In genomic region chr15:101445562-101446526, GRCh38 we compare ENCODE assay signal across 8 cellular contexts. TPM values are rescaled to one million over a fixed set of nuclear protein-coding genes. Genes with fewer than 3 reads are reported as not detected.
A peak's percentile ranks its signal among the peaks of the same experiment; 100 is the strongest.
DNase-seq lines count a peak whose midpoint lies in the region; ATAC-seq and TF ChIP-seq lines count a peak whose summit lies in the region.

No MANE protein-coding gene starts in this region.

- no peaks in the 10 kb centered on the region for H3K36me3 Mint-ChIP-seq in activated T-cell treated with anti-CD3 and anti-CD28 coated beads, Interleukin-2, amount 50 U/mL, for 24 hours (ENCODE audit: low read depth)
- no peaks in the 10 kb centered on the region for H3K36me3 Mint-ChIP-seq in activated T-cell treated with anti-CD3 and anti-CD28 coated beads, Interleukin-2, amount 50 U/mL, for 4 hours (ENCODE audit: insufficient read depth)

- H3K36me3 ChIP-seq in body of pancreas (replicated peaks in 1 of 2; ENCODE audit: insufficient read depth in 1 of 2, low read depth in 2 of 2) (no peaks in the 10 kb centered on the region), upper lobe of left lung (no peaks in the 10 kb centered on the region)

- TF ChIP-seq POLR2A in body of pancreas (IDR thresholded peaks at IDR 0.05): no peak
- no peak for TF ChIP-seq POLR2A in upper lobe of left lung (IDR thresholded peaks at IDR 0.05)

- no peaks in the 10 kb centered on the region for H3K4me1 ChIP-seq in body of pancreas
- peaks cover 16 to 26% (median 23%) of the 10 kb centered on the region in 4 donors for H3K4me1 ChIP-seq in upper lobe of left lung

- H3K9me3 ChIP-seq in body of pancreas (no peaks in the 10 kb centered on the region), upper lobe of left lung (no peaks in the 10 kb centered on the region)

- peaks cover 8% of the 10 kb centered on the region for H3K4me1 Mint-ChIP-seq in activated T-cell treated with anti-CD3 and anti-CD28 coated beads, Interleukin-2, amount 50 U/mL, for 24 hours (ENCODE audit: low read depth)
- H3K4me1 Mint-ChIP-seq in activated T-cell treated with anti-CD3 and anti-CD28 coated beads, Interleukin-2, amount 50 U/mL, for 4 hours (ENCODE audit: low read depth): no peaks in the 10 kb centered on the region

- TF ChIP-seq EP300 in upper lobe of left lung (IDR thresholded peaks at IDR 0.05): peak in 2 of 4 donors; percentile 84 to 85

- peak overlapping the region; percentile 34 for H3K27ac Mint-ChIP-seq in activated T-cell treated with anti-CD3 and anti-CD28 coated beads, Interleukin-2, amount 50 U/mL, for 24 hours

- intact Hi-C loops in body of pancreas (cut with DNase I): no loop called here

- no peaks in the 10 kb centered on the region for H3K27me3 ChIP-seq in body of pancreas
- no peaks in the 10 kb centered on the region for H3K27me3 ChIP-seq in upper lobe of left lung

- WGBS in body of pancreas, 2 donors: 66 to 68% methylated on average over 20 of the region's 22 CpGs
- WGBS in upper lobe of left lung, 2 donors: 51 to 54% methylated on average over 20 to 22 of the region's 22 CpGs

- H3K27ac ChIP-seq in body of pancreas (no peak overlapping the region), upper lobe of left lung (peak overlapping the region; percentile 28 to 63 (median 48))

- peaks cover 7% of the 10 kb centered on the region for H3K27me3 Mint-ChIP-seq in activated T-cell treated with anti-CD3 and anti-CD28 coated beads, Interleukin-2, amount 50 U/mL, for 24 hours
- peaks cover 17% of the 10 kb centered on the region for H3K27me3 Mint-ChIP-seq in activated T-cell treated with anti-CD3 and anti-CD28 coated beads, Interleukin-2, amount 50 U/mL, for 4 hours (ENCODE audit: low read depth)

- ATAC-seq in activated T-cell treated with anti-CD3 and anti-CD28 coated beads, Interleukin-2, amount 50 U/mL, for 4 hours: no peak
- ATAC-seq in body of pancreas (peak; percentile 33), upper lobe of left lung (ENCODE audit: low FRiP score in 2 of 2) (peak; percentile 66 to 73), GM21528 (IDR thresholded peaks at IDR 0.05; ENCODE audit: low FRiP score, unreplicated experiment) (no peak), HG02938 (IDR thresholded peaks at IDR 0.05; ENCODE audit: unreplicated experiment) (no peak)

- no peaks in the 10 kb centered on the region for H3K9me3 Mint-ChIP-seq in activated T-cell treated with anti-CD3 and anti-CD28 coated beads, Interleukin-2, amount 50 U/mL, for 24 hours
- no peaks in the 10 kb centered on the region for H3K9me3 Mint-ChIP-seq in activated T-cell treated with anti-CD3 and anti-CD28 coated beads, Interleukin-2, amount 50 U/mL, for 4 hours

- H3K4me3 ChIP-seq in body of pancreas (no peak overlapping the region), upper lobe of left lung (no peak overlapping the region)

- TF ChIP-seq CTCF in body of pancreas (IDR thresholded peaks at IDR 0.05) (no peak), upper lobe of left lung (IDR thresholded peaks at IDR 0.05) (no peak)

- H3K4me3 Mint-ChIP-seq in activated T-cell treated with anti-CD3 and anti-CD28 coated beads, Interleukin-2, amount 50 U/mL, for 24 hours: no peak overlapping the region
- H3K4me3 Mint-ChIP-seq in activated T-cell treated with anti-CD3 and anti-CD28 coated beads, Interleukin-2, amount 50 U/mL, for 4 hours: no peak overlapping the region

- DNase-seq in activated T-cell treated with anti-CD3 and anti-CD28 coated beads, Interleukin-2, amount 50 U/mL, for 24 hours: no peak
- no peak for DNase-seq in activated T-cell treated with anti-CD3 and anti-CD28 coated beads, Interleukin-2, amount 50 U/mL, for 4 hours
- DNase-seq in body of pancreas (no peak), iris pigment epithelial cell (ENCODE audit: low read depth) (peak; percentile 90), upper lobe of left lung (no peak), NCI-H526 treated with DMSO at 0.1 percent for 48 hours (lab: John Stamatoyannopoulos, UW) (no peak)

RNA-seq across cellular contexts. Expression of gene PCSK6, which starts 43.7 kb away (rescaled TPM):
- total RNA-seq in activated T-cell treated with anti-CD3 and anti-CD28 coated beads, Interleukin-2, amount 50 U/mL, for 4 hours: under 1 TPM; 0.53 to 0.83 (median 0.65) TPM
- 10 to 100 TPM in 1 of 2 donors, 1 to 10 TPM in 1; 8.9 to 10.1 TPM for total RNA-seq in body of pancreas
- total RNA-seq in upper lobe of left lung: 10 to 100 TPM in 1 of 6 donors, 1 to 10 TPM in 5; 3.1 to 24.4 (median 5.5) TPM

Comparison
In these comparisons a context has a peak if more than half of its experiments do, and no peak if none do; other contexts are left out.
1. ATAC-seq: peak in body of pancreas (single experiment) and upper lobe of left lung (2 of 2); none in activated T-cell treated with anti-CD3 and anti-CD28 coated beads, Interleukin-2, amount 50 U/mL, for 4 hours (0 of 2), GM21528 (single experiment) and HG02938 (single experiment).
2. H3K27ac ChIP-seq: peak in upper lobe of left lung (4 of 4); none in body of pancreas (0 of 4).